Comparison of ENCODE assay signal across 9 cellular contexts in the genomic region with DNA sequence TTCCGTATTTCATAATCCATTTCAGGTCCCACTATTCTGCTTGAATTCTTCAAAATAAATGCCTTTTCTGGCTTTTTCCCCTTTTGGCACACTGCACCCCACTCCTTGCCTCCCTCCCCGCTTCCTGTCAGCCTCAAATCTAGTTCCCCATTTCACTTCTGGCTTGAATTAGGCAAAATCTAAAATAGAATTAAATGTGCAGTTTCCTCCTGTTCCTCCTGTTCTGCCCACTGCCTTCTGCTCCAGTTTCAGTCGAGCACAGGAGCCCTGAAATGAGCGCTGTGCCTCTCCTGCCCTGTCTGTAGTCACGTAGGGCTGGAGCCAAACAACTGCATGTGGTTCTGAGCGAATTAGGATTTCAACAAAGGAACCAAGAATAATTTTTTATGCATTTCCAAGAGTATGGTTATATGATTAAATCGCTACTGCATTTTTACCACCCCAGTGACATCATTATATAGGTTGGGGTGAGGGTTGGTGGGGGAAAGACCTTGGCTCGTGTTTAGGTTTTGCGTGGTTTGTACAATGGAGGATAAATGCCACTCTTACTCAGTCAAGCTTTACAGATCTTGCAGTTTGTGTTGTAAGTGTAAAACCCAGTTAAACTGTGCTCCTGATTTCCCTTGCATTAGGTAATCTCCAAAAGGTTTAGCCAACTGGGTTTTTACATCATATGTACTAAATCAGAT.
A peak's percentile ranks its signal among the peaks of the same experiment; 100 is the strongest.
DNase-seq lines count a peak whose midpoint lies in the region; ATAC-seq and TF ChIP-seq lines count a peak whose summit lies in the region.
"Had no signal": no experiment of that assay in that cellular context is flagged by ENCODE, and none has a peak within 500 bp of the region (broad histone marks: within the 10 kb centered on the region; RNA-seq: fewer than 3 reads in every experiment).

No MANE protein-coding gene starts in this region.

- peak overlapping the region; percentile 79 for H3K4me3 Mint-ChIP-seq in activated B cell treated with CpG ODN at 0.5 μM for 24 hours
- H3K4me3 Mint-ChIP-seq in stimulated activated memory B cell treated with anti-CD40 and anti-IgM and Interleukin-4, amounts not matched to agents 10 μg/mL and 1 μg/mL and 100 μg/mL, for 72 hours = peak overlapping the region; percentile 57

- peak; percentile 40 for ATAC-seq in activated B cell treated with CpG ODN at 0.5 μM for 24 hours (ENCODE audit: low read depth)
- ATAC-seq in stimulated activated memory B cell treated with anti-CD40 and anti-IgM and Interleukin-4, amounts not matched to agents 10 μg/mL and 1 μg/mL and 100 μg/mL, for 72 hours = peak; percentile 72
- ATAC-seq in GM21529 (IDR thresholded peaks at IDR 0.05; ENCODE audit: unreplicated experiment) = no peak
- ATAC-seq in GM21717 (IDR thresholded peaks at IDR 0.05; ENCODE audit: unreplicated experiment) = no peak

- no peaks in the 10 kb centered on the region for H3K27me3 Mint-ChIP-seq in activated B cell treated with CpG ODN at 0.5 μM for 24 hours
- no peaks in the 10 kb centered on the region for H3K27me3 Mint-ChIP-seq in stimulated activated memory B cell treated with anti-CD40 and anti-IgM and Interleukin-4, amounts not matched to agents 10 μg/mL and 1 μg/mL and 100 μg/mL, for 72 hours

- no peak for TF ChIP-seq CTCF in activated B cell treated with CpG ODN at 0.5 μM for 24 hours (IDR thresholded peaks at IDR 0.05)
- no peak for TF ChIP-seq CTCF in left ventricle myocardium inferior (IDR thresholded peaks at IDR 0.05; ENCODE audit: borderline replicate concordance)

- CTCF ChIA-PET in activated B cell treated with CpG ODN at 0.5 μM for 24 hours (lab: Charles Lee) = interaction anchor here (0.6 kb wide), 3 partner anchors 8 to 275 kb away, joined by 3 read pairs; no protein-coding TSS in a partner anchor

- POLR2A ChIA-PET in activated B cell treated with CpG ODN at 0.5 μM for 24 hours (lab: Charles Lee) = no interaction called here

- peaks cover 53% of the 10 kb centered on the region for H3K36me3 Mint-ChIP-seq in activated B cell treated with CpG ODN at 0.5 μM for 24 hours (ENCODE audit: low read depth)
- peaks cover 35% of the 10 kb centered on the region for H3K36me3 Mint-ChIP-seq in stimulated activated memory B cell treated with anti-CD40 and anti-IgM and Interleukin-4, amounts not matched to agents 10 μg/mL and 1 μg/mL and 100 μg/mL, for 72 hours

- H3K36me3 ChIP-seq in KOPT-K1 (ENCODE audit: insufficient read depth, low read length) (peaks cover 47% of the 10 kb centered on the region), left ventricle myocardium inferior (peaks cover 43% of the 10 kb centered on the region)
- H3K36me3 ChIP-seq: uterus had no signal

- H3K4me3 ChIP-seq in left ventricle myocardium inferior = peak overlapping the region; percentile 62
- H3K4me3 ChIP-seq: uterus had no signal

- H3K27ac Mint-ChIP-seq in activated B cell treated with CpG ODN at 0.5 μM for 24 hours = peak overlapping the region; percentile 88
- peak overlapping the region; percentile 92 for H3K27ac Mint-ChIP-seq in stimulated activated memory B cell treated with anti-CD40 and anti-IgM and Interleukin-4, amounts not matched to agents 10 μg/mL and 1 μg/mL and 100 μg/mL, for 72 hours

- intact Hi-C loops in activated B cell treated with CpG ODN at 0.5 μM for 24 hours (cut with micrococcal nuclease) = no loop called here
- intact Hi-C loops in left ventricle myocardium inferior (cut with micrococcal nuclease) = no loop called here

- H3K4me1 Mint-ChIP-seq in activated B cell treated with CpG ODN at 0.5 μM for 24 hours = peaks cover 33% of the 10 kb centered on the region
- peaks cover 42% of the 10 kb centered on the region for H3K4me1 Mint-ChIP-seq in stimulated activated memory B cell treated with anti-CD40 and anti-IgM and Interleukin-4, amounts not matched to agents 10 μg/mL and 1 μg/mL and 100 μg/mL, for 72 hours

- H3K9me3 ChIP-seq in KOPT-K1 (ENCODE audit: insufficient read depth, low read length, poor library complexity, severe bottlenecking) (peaks cover 12% of the 10 kb centered on the region), left ventricle myocardium inferior (replicated peaks) (no peaks in the 10 kb centered on the region)
- H3K9me3 ChIP-seq: uterus had no signal

- H3K4me1 ChIP-seq in left ventricle myocardium inferior = peaks cover 94% of the 10 kb centered on the region
- H3K4me1 ChIP-seq: uterus had no signal

- H3K27ac ChIP-seq in KOPT-K1 (ENCODE audit: low read depth, low read length, poor library complexity, severe bottlenecking) (peak overlapping the region; percentile 70), left ventricle myocardium inferior (replicated peaks) (peak overlapping the region; percentile 80)

- no peaks in the 10 kb centered on the region for H3K9me3 Mint-ChIP-seq in activated B cell treated with CpG ODN at 0.5 μM for 24 hours
- peaks cover 3% of the 10 kb centered on the region for H3K9me3 Mint-ChIP-seq in stimulated activated memory B cell treated with anti-CD40 and anti-IgM and Interleukin-4, amounts not matched to agents 10 μg/mL and 1 μg/mL and 100 μg/mL, for 72 hours

- DNase-seq in activated B cell treated with CpG ODN at 0.5 μM for 24 hours (peak; percentile 17), left ventricle myocardium inferior (no peak), NCI-H1105 treated with DMSO at 0.1 percent for 48 hours (lab: John Stamatoyannopoulos, UW) (no peak), 8988T (no peak)
- DNase-seq: uterus had no signal

- no peaks in the 10 kb centered on the region for H3K27me3 ChIP-seq in left ventricle myocardium inferior (ENCODE audit: low read depth)
- H3K27me3 ChIP-seq: uterus had no signal

Comparison
In these comparisons a context has a peak if more than half of its experiments do, and no peak if none do; other contexts are left out.
1. ATAC-seq: peak in activated B cell treated with CpG ODN at 0.5 μM for 24 hours (single experiment) and stimulated activated memory B cell treated with anti-CD40 and anti-IgM and Interleukin-4, amounts not matched to agents 10 μg/mL and 1 μg/mL and 100 μg/mL, for 72 hours (single experiment); none in GM21529 (single experiment) and GM21717 (single experiment).